In genomic region chr18:2409906-2410305, GRCh38 we compare ENCODE assay signal across 23 cellular contexts.
"Had no signal": no experiment of that assay in that cellular context is flagged by ENCODE, and none has a peak within 500 bp of the region (broad histone marks: within the 10 kb centered on the region; RNA-seq: fewer than 3 reads in every experiment).

No MANE protein-coding gene starts in this region.

- H3K27me3 ChIP-seq: body of pancreas, neural progenitor cell, ovary, spleen, stomach, testis, upper lobe of left lung had no signal

- H2AFZ ChIP-seq: neural progenitor cell had no signal

- H3K9me3 ChIP-seq: body of pancreas, lower lobe of right lung, ovary, spleen, stomach, testis, upper lobe of left lung had no signal

- H3K4me2 ChIP-seq: neural progenitor cell had no signal

- DNase-seq: activated CD4-positive, alpha-beta T cell treated with anti-CD3 and anti-CD28 coated beads for 4 hours; activated CD8-positive, alpha-beta memory T cell treated with anti-CD3 and anti-CD28 coated beads, Interleukin-2, amount 50 U/mL, for 4 hours; activated CD8-positive, alpha-beta T cell treated with anti-CD3 and anti-CD28 coated beads for 36 hours; activated gamma-delta T cell; activated T-cell treated with anti-CD3 and anti-CD28 coated beads, Interleukin-2, amount 50 U/mL, for 48 hours; amniotic stem cell; body of pancreas; cortex of kidney; effector CD4-positive, alpha-beta T cell; head of caudate nucleus; left colon; lower lobe of right lung; midbrain; ovary; spleen; stomach; T-helper 2 cell; testis; upper lobe of left lung had no signal

- H3K9ac ChIP-seq: neural progenitor cell had no signal

- H3K4me3 ChIP-seq: body of pancreas, lower lobe of right lung, neural progenitor cell, ovary, spleen, stomach, testis, upper lobe of left lung had no signal

- H3K36me3 Mint-ChIP-seq: activated naive CD8-positive, alpha-beta T cell; neural progenitor cell; WTC11 had no signal

- H3K36me3 ChIP-seq: lower lobe of right lung, neural progenitor cell, ovary, spleen, stomach, upper lobe of left lung had no signal

- H3K27ac ChIP-seq: body of pancreas, lower lobe of right lung, neural progenitor cell, ovary, spleen, stomach, testis, upper lobe of left lung had no signal

- H3K27ac Mint-ChIP-seq: activated CD8-positive, alpha-beta T cell treated with anti-CD3 and anti-CD28 coated beads for 36 hours; activated naive CD8-positive, alpha-beta T cell; neural progenitor cell; WTC11 had no signal

- H3K4me1 ChIP-seq: body of pancreas, lower lobe of right lung, spleen, stomach, testis, upper lobe of left lung had no signal

- H3K9me3 Mint-ChIP-seq: activated CD8-positive, alpha-beta T cell treated with anti-CD3 and anti-CD28 coated beads for 36 hours; neural progenitor cell; WTC11 had no signal

- ATAC-seq: activated CD8-positive, alpha-beta T cell treated with anti-CD3 and anti-CD28 coated beads for 36 hours; body of pancreas; left colon; lower lobe of right lung; sciatic nerve; WTC11 had no signal
